ENCODE assay signal across 1 cellular context in the genomic region with DNA sequence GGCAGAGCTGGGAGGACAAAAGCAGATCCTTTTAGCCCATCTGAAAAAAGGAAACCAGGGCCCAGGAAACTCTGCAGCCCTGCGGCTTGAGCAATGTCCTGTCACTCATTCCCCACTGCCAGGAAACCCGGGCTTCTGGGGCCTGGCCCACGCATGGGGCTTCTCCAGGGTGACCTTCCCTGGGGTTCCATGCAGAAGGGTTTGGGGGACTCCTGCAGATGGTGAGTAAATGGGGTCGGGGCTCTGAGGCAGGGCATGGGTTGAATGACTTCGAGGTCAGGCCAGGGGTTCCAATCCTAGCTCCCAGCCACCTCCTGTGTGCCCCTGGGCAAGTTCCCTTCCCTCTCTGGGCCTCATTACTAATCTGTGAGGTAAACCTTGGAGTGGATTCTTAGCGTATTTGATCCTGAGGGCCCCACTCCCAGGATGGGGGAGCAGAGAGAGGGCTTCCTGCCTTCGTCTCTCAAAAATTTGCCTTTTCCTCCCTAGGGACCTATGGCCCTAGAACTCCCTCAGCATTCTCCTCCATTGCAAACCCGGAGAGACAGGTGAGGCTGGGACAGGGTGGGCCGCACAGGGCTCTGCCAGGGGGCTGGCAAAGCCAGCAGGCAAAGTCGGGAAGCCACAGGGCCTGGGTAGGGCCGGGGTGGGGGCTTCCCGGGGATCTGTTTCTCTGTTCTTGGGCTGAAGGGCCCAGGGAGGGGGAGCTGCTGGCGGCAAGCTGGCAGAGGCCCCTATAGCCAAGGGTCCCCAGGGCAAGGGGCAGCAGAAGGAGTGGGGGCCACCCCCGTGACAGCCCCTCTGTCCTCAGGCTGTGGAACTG.
A peak's percentile ranks its signal among the peaks of the same experiment; 100 is the strongest.
TF ChIP-seq lines count a peak whose summit lies in the region.

No MANE protein-coding gene starts in this region.

TF ChIP-seq in HepG2, 621 proteins besides CTCF, POLR2A, EP300 and RAD21:
- TF ChIP-seq ZNF768 (CRISPR knock-in tag; IDR thresholded peaks at IDR 0.05) (peak; percentile 89), CHD2 (IDR thresholded peaks at IDR 0.05; ENCODE audit: low read depth, low read length) (no peak)
